27 cellular contexts compared by ENCODE assay signal in the genomic region with DNA sequence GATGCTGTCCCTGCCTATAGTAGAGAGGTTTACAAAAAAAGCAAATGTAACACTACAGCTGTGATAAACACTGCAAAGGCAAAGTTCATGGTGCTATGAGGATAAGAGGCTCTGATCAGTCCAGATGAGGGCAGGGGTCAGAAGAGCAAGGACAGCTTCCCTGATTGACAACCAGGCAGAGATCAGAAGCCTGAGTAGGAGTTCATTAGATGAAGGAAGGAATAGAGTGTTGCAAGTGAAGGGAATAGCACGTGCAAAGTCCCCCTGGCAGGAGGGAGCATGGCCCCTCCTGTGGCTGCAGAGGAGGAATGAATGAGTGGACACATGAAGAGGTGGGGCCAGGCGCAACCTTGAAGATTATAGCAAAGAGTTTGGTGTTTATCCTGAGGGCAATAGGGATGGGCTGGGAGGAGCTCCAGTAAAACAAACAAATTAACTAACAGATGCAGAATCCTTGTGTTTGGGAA.
"Had no signal": no experiment of that assay in that cellular context is flagged by ENCODE, and none has a peak within 500 bp of the region (broad histone marks: within the 10 kb centered on the region; RNA-seq: fewer than 3 reads in every experiment).

No MANE protein-coding gene starts in this region.

- H3K27ac Mint-ChIP-seq: natural killer cell treated with Interleukin-12 subunit alpha and Interleukin-12 subunit beta and Interleukin-15 and Interleukin-18, amount 100 ng/mL, for 72 hours; neural progenitor cell; progenitor cell of endocrine pancreas; stimulated activated memory B cell treated with anti-CD40 and anti-IgM and Interleukin-4, amounts not matched to agents 10 μg/mL and 1 μg/mL and 100 μg/mL, for 72 hours had no signal

- H3K4me3 ChIP-seq: left lung, lower lobe of right lung, neural progenitor cell, ovary, right atrium auricular region, right lobe of liver, smooth muscle cell, transverse colon, upper lobe of left lung, vagina had no signal

- H3K4me1 Mint-ChIP-seq: naive B cell; neural progenitor cell; stimulated activated memory B cell treated with anti-CD40 and anti-IgM and Interleukin-4, amounts not matched to agents 10 μg/mL and 1 μg/mL and 100 μg/mL, for 72 hours; stimulated activated naive CD8-positive, alpha-beta T cell treated with anti-CD3 and anti-CD28 coated beads, Interleukin-15, amount 100 ng/mL, for 72 hours had no signal

- H3K4me1 ChIP-seq: left lung, lower lobe of right lung, neural progenitor cell, right atrium auricular region, right lobe of liver, transverse colon, upper lobe of left lung, vagina had no signal

- H3K9ac ChIP-seq: neural progenitor cell had no signal

- DNase-seq: hippocampal formation; left colon; left lung; lower lobe of right lung; mammary epithelial cell; mesenchymal stem cell; naive B cell; occipital lobe; ovary; right lobe of liver; stimulated activated CD4-positive, alpha-beta T cell treated with anti-CD3 and anti-CD28 coated beads, Interleukin-1b, Interleukin-23, amount 100 ng/mL, for 48 hours; stimulated activated CD4-positive, alpha-beta T cell treated with anti-CD3 and anti-CD28 coated beads, Interleukin-2, amount 100 ng/mL, for 48 hours; stimulated activated CD4-positive, alpha-beta T cell treated with anti-CD3 and anti-CD28 coated beads, Interleukin-4, amount 100 ng/mL, for 4 hours; stimulated activated CD8-positive, alpha-beta memory T cell treated with anti-CD3 and anti-CD28 coated beads, Interleukin-4, amount 100 ng/mL, for 48 hours; stimulated activated naive CD4-positive, alpha-beta T cell treated with Interleukin-2 at 50 U/mL for 16 hours; stimulated activated naive CD8-positive, alpha-beta T cell treated with anti-CD3 and anti-CD28 coated beads, Interleukin-15, amount 100 ng/mL, for 72 hours; substantia nigra; transverse colon; upper lobe of left lung had no signal

- H3K27me3 ChIP-seq: left lung, neural progenitor cell, neutrophil, ovary, right atrium auricular region, right lobe of liver, transverse colon, upper lobe of left lung, vagina had no signal

- H3K9me3 Mint-ChIP-seq: neural progenitor cell had no signal

- H3K27me3 Mint-ChIP-seq: naive B cell; stimulated activated memory B cell treated with anti-CD40 and anti-IgM and Interleukin-4, amounts not matched to agents 10 μg/mL and 1 μg/mL and 100 μg/mL, for 72 hours had no signal

- H3K36me3 ChIP-seq: left lung, lower lobe of right lung, neural progenitor cell, neutrophil, ovary, right atrium auricular region, right lobe of liver, transverse colon, upper lobe of left lung, vagina had no signal

- H3K9me3 ChIP-seq: left lung, lower lobe of right lung, neutrophil, ovary, right atrium auricular region, right lobe of liver, transverse colon, upper lobe of left lung, vagina had no signal

- H3K36me3 Mint-ChIP-seq: naive B cell; natural killer cell treated with Interleukin-12 subunit alpha and Interleukin-12 subunit beta and Interleukin-15 and Interleukin-18, amount 100 ng/mL, for 72 hours; neural progenitor cell; stimulated activated memory B cell treated with anti-CD40 and anti-IgM and Interleukin-4, amounts not matched to agents 10 μg/mL and 1 μg/mL and 100 μg/mL, for 72 hours had no signal

- H3K4me3 Mint-ChIP-seq: naive B cell; natural killer cell treated with Interleukin-12 subunit alpha and Interleukin-12 subunit beta and Interleukin-15 and Interleukin-18, amount 100 ng/mL, for 72 hours; neural progenitor cell; stimulated activated memory B cell treated with anti-CD40 and anti-IgM and Interleukin-4, amounts not matched to agents 10 μg/mL and 1 μg/mL and 100 μg/mL, for 72 hours; stimulated activated naive CD8-positive, alpha-beta T cell treated with anti-CD3 and anti-CD28 coated beads, Interleukin-15, amount 100 ng/mL, for 72 hours had no signal

- ATAC-seq: left colon; left lung; lower lobe of right lung; natural killer cell treated with Interleukin-12 subunit alpha and Interleukin-12 subunit beta and Interleukin-15 and Interleukin-18, amount 100 ng/mL, for 72 hours; stimulated activated naive CD8-positive, alpha-beta T cell treated with anti-CD3 and anti-CD28 coated beads, Interleukin-15, amount 100 ng/mL, for 72 hours had no signal

- H3K27ac ChIP-seq: left lung, lower lobe of right lung, neural progenitor cell, neutrophil, ovary, right atrium auricular region, right lobe of liver, transverse colon, upper lobe of left lung, vagina had no signal
